ENCODE assay signal across 18 cellular contexts in the genomic region with DNA sequence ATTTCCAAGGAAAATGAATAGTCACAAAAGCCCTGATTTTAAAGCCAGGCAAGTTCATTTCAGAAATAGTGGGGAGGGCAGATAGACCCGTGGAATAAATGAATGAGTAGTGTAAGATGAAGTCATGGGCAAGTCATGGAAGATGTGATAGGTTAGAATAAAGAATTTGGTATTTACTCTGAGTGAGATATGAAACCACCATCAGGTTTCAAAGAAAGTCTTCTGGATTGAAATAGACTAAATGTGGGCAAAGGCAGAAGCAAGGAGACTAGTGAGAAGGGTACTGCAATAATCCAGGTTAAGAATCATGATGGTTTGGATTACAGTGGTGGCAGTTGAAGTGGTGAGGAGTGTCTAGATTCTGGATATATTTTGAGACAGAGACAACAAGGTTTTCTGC.
"Had no signal": no experiment of that assay in that cellular context is flagged by ENCODE, and none has a peak within 500 bp of the region (broad histone marks: within the 10 kb centered on the region; RNA-seq: fewer than 3 reads in every experiment).

No MANE protein-coding gene starts in this region.

- H3K4me1 ChIP-seq: body of pancreas, gastrocnemius medialis, left ventricle myocardium inferior, neural progenitor cell, pancreas, testis, upper lobe of right lung had no signal

- H3K4me3 ChIP-seq: body of pancreas, gastrocnemius medialis, left ventricle myocardium inferior, neural progenitor cell, pancreas, testis, upper lobe of right lung had no signal

- H3K36me3 Mint-ChIP-seq: neural progenitor cell had no signal

- DNase-seq: activated CD4-positive, alpha-beta T cell treated with anti-CD3 and anti-CD28 coated beads for 4 hours; activated CD8-positive, alpha-beta memory T cell treated with anti-CD3 and anti-CD28 coated beads, Interleukin-2, amount 10 ng/mL, durations not matched to agents 7 days and 5 days; body of pancreas; central memory CD4-positive, alpha-beta T cell; cortex of kidney; effector memory CD4-positive, alpha-beta T cell; gastrocnemius medialis; left ventricle myocardium inferior; pancreas; SIG-M5; stimulated activated CD4-positive, alpha-beta T cell treated with anti-CD3 and anti-CD28 coated beads, Interleukin-12 subunit alpha, Interleukin-12 subunit beta, amount 100 ng/mL, for 4 hours; stimulated activated naive CD4-positive, alpha-beta T cell treated with Interleukin-2 at 50 U/mL for 16 hours; T1000; testis; upper lobe of right lung had no signal

- H3K27me3 Mint-ChIP-seq: activated CD8-positive, alpha-beta memory T cell treated with anti-CD3 and anti-CD28 coated beads, Interleukin-2, amount 10 ng/mL, durations not matched to agents 7 days and 5 days had no signal

- H3K4me1 Mint-ChIP-seq: neural progenitor cell had no signal

- FAIRE-seq: keratinocyte had no signal

- H3K9ac ChIP-seq: neural progenitor cell had no signal

- H3K4me3 Mint-ChIP-seq: activated CD8-positive, alpha-beta memory T cell treated with anti-CD3 and anti-CD28 coated beads, Interleukin-2, amount 10 ng/mL, durations not matched to agents 7 days and 5 days; neural progenitor cell had no signal

- H3K27me3 ChIP-seq: body of pancreas, gastrocnemius medialis, neural progenitor cell, pancreas, testis, upper lobe of right lung had no signal

- H3K27ac ChIP-seq: body of pancreas, epithelial cell of prostate, gastrocnemius medialis, left ventricle myocardium inferior, neural progenitor cell, pancreas, testis, upper lobe of right lung had no signal

- H3K9me3 ChIP-seq: body of pancreas, gastrocnemius medialis, left ventricle myocardium inferior, pancreas, testis, upper lobe of right lung had no signal

- ATAC-seq: activated CD8-positive, alpha-beta memory T cell treated with anti-CD3 and anti-CD28 coated beads, Interleukin-2, amount 10 ng/mL, durations not matched to agents 7 days and 5 days; body of pancreas; gastrocnemius medialis; pancreas; upper lobe of right lung had no signal

- H3K27ac Mint-ChIP-seq: activated CD8-positive, alpha-beta memory T cell treated with anti-CD3 and anti-CD28 coated beads, Interleukin-2, amount 10 ng/mL, durations not matched to agents 7 days and 5 days; neural progenitor cell had no signal

- H3K36me3 ChIP-seq: gastrocnemius medialis, left ventricle myocardium inferior, neural progenitor cell, pancreas, upper lobe of right lung had no signal

- H3K4me2 ChIP-seq: neural progenitor cell had no signal
